ENCODE assay signal across 10 cellular contexts in genomic region chr17:17768415-17769088, GRCh38.
A peak's percentile ranks its signal among the peaks of the same experiment; 100 is the strongest.
DNase-seq lines count a peak whose midpoint lies in the region; ATAC-seq and TF ChIP-seq lines count a peak whose summit lies in the region.
"Had no signal": no experiment of that assay in that cellular context is flagged by ENCODE, and none has a peak within 500 bp of the region (broad histone marks: within the 10 kb centered on the region; RNA-seq: fewer than 3 reads in every experiment).

No MANE protein-coding gene starts in this region.

- no peak for TF ChIP-seq CTCF in brain (conservative IDR thresholded peaks at IDR 0.05)
- TF ChIP-seq CTCF in lower lobe of right lung (IDR thresholded peaks at IDR 0.05) = no peak
- no peak for TF ChIP-seq CTCF in thyroid gland (IDR thresholded peaks at IDR 0.05)

- WGBS in thyroid gland, 2 donors = 26 to 30% methylated on average over 13 to 14 of the region's 14 CpGs

- H3K4me1 ChIP-seq in lower lobe of right lung (peaks cover 21% of the 10 kb centered on the region), thyroid gland (peaks cover 52 to 55% of the 10 kb centered on the region in 2 donors)

- H3K27me3 ChIP-seq in lower lobe of right lung (ENCODE audit: low read depth) (no peaks in the 10 kb centered on the region), thyroid gland (no peaks in the 10 kb centered on the region)
- H3K27me3 ChIP-seq: Peyer's patch had no signal

- ATAC-seq in lower lobe of right lung (peak; percentile 25 to 35), GM18868 (IDR thresholded peaks at IDR 0.05; ENCODE audit: unreplicated experiment) (no peak)

- POLR2A ChIA-PET in activated CD4-positive, alpha-beta T cell treated with anti-CD3 and anti-CD28 coated beads, Interleukin-2, amount 10 ng/mL, durations not matched to agents 7 days and 5 days (lab: Charles Lee) = interaction anchor here (0.5 to 1.0 kb wide), 2 partner anchors 65 to 235 kb away, joined by 3 to 5 read pairs; no protein-coding TSS in a partner anchor

- no peaks in the 10 kb centered on the region for H3K9me3 ChIP-seq in lower lobe of right lung
- no peaks in the 10 kb centered on the region for H3K9me3 ChIP-seq in thyroid gland
- H3K9me3 ChIP-seq: Peyer's patch had no signal

- peak overlapping the region; percentile 4 for H3K27ac Mint-ChIP-seq in activated CD4-positive, alpha-beta T cell treated with anti-CD3 and anti-CD28 coated beads, Interleukin-2, amount 10 ng/mL, durations not matched to agents 7 days and 5 days
- H3K27ac Mint-ChIP-seq in brain = peak overlapping the region; percentile 87 to 98 (median 96)

- no peaks in the 10 kb centered on the region for H3K9me3 Mint-ChIP-seq in activated CD4-positive, alpha-beta T cell treated with anti-CD3 and anti-CD28 coated beads, Interleukin-2, amount 10 ng/mL, durations not matched to agents 7 days and 5 days
- H3K9me3 Mint-ChIP-seq in brain = no peaks in the 10 kb centered on the region

- H3K36me3 ChIP-seq in lower lobe of right lung (peaks cover 6% of the 10 kb centered on the region), thyroid gland (no peaks in the 10 kb centered on the region)
- H3K36me3 ChIP-seq: Peyer's patch had no signal

- intact Hi-C loops in lower lobe of right lung (cut with DNase I) = no loop called here
- intact Hi-C loops in thyroid gland (cut with DNase I) = no loop called here

- H3K36me3 Mint-ChIP-seq in activated CD4-positive, alpha-beta T cell treated with anti-CD3 and anti-CD28 coated beads, Interleukin-2, amount 10 ng/mL, durations not matched to agents 7 days and 5 days (ENCODE audit: low read depth) = no peaks in the 10 kb centered on the region
- H3K36me3 Mint-ChIP-seq in brain = peaks cover 15% of the 10 kb centered on the region

- no peak overlapping the region for H3K4me3 Mint-ChIP-seq in activated CD4-positive, alpha-beta T cell treated with anti-CD3 and anti-CD28 coated beads, Interleukin-2, amount 10 ng/mL, durations not matched to agents 7 days and 5 days
- peak overlapping the region in 2 of 5 experiments; percentile 31 to 32 for H3K4me3 Mint-ChIP-seq in brain

- H3K4me3 ChIP-seq in lower lobe of right lung (no peak overlapping the region), thyroid gland (replicated peaks in 1 of 3) (no peak overlapping the region)
- H3K4me3 ChIP-seq: Peyer's patch had no signal

- H3K27ac ChIP-seq in lower lobe of right lung (no peak overlapping the region), thyroid gland (peak overlapping the region; percentile 73 to 86 (median 79))

- DNase-seq in activated CD4-positive, alpha-beta T cell treated with anti-CD3 and anti-CD28 coated beads, Interleukin-2, amount 10 ng/mL, durations not matched to agents 7 days and 5 days = no peak
- no peak for DNase-seq in activated CD4-positive, alpha-beta T cell treated with anti-CD3 and anti-CD28 coated beads, Interleukin-2, amount 50 U/mL, for 1 hour
- DNase-seq in lower lobe of right lung = no peak
- peak; percentile 93 to 95 for DNase-seq in thyroid gland
- no peak for DNase-seq in NCI-H1048 (lab: John Stamatoyannopoulos, UW)
- no peak for DNase-seq in NCI-H1694 treated with DMSO at 0.1 percent for 48 hours (lab: John Stamatoyannopoulos, UW)
- DNase-seq: aorta, Peyer's patch had no signal

- peaks cover 31% of the 10 kb centered on the region for H3K4me1 Mint-ChIP-seq in activated CD4-positive, alpha-beta T cell treated with anti-CD3 and anti-CD28 coated beads, Interleukin-2, amount 10 ng/mL, durations not matched to agents 7 days and 5 days
- H3K4me1 Mint-ChIP-seq in brain = peaks cover 92% of the 10 kb centered on the region

- TF ChIP-seq POLR2A in thyroid gland (IDR thresholded peaks at IDR 0.05) = no peak

- H3K27me3 Mint-ChIP-seq in activated CD4-positive, alpha-beta T cell treated with anti-CD3 and anti-CD28 coated beads, Interleukin-2, amount 10 ng/mL, durations not matched to agents 7 days and 5 days = no peaks in the 10 kb centered on the region
- no peaks in the 10 kb centered on the region for H3K27me3 Mint-ChIP-seq in brain

- CTCF ChIA-PET in activated CD4-positive, alpha-beta T cell treated with anti-CD3 and anti-CD28 coated beads, Interleukin-2, amount 10 ng/mL, durations not matched to agents 7 days and 5 days (lab: Charles Lee) = interaction anchor here (1.1 kb wide), 1 partner anchor 10 kb away, joined by 4 read pairs; no protein-coding TSS in a partner anchor

Comparison
In these comparisons a context has a peak if more than half of its experiments do, and no peak if none do; other contexts are left out.
1. DNase-seq: peak in thyroid gland (2 of 2); none in activated CD4-positive, alpha-beta T cell treated with anti-CD3 and anti-CD28 coated beads, Interleukin-2, amount 10 ng/mL, durations not matched to agents 7 days and 5 days (single experiment), activated CD4-positive, alpha-beta T cell treated with anti-CD3 and anti-CD28 coated beads, Interleukin-2, amount 50 U/mL, for 1 hour (single experiment), lower lobe of right lung (single experiment), NCI-H1048 (single experiment) and NCI-H1694 treated with DMSO at 0.1 percent for 48 hours (single experiment).